ENCODE assay signal across 8 cellular contexts in the genomic region with DNA sequence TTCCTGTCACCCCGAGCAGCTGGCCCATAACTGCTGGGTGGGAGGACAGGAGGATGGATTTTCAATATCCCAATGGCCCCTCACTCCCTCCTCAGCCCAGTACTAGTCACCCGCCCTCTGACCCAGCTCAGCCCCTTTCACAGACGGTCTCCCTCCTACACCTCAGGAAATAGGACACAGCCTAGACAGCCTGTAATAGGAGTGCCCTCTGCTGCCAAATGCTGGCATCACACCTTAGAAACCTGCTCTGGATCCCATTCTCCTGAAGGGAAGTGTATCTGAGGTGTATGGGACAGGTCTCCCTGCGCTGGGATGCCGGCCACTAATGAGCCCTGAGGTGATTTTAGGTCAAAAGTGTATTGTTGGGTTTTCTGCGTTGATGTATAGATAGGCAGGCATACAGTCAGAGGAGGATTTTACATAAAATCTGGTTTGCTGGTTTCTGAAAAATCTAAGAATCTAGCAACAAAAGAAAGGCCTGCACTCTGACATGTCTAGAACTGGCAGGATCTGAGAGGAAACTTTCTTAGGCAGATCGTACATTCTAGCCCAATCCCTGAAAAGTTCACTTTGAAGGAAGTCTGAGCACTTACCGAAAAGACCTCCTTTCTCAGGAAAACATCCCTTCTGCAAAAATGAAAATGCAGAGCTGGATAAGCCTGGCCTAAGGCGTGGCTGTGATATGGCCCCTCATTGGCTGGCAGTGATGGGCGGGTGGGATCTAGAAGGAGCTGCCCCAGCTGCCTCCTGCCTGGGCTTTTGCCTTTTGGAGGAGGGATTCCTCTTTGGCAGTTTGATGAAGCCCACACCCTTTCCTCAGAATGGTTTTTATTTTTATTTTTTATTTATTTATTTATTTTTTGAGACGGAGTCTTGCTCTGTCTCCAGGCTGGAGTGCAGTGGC. TPM values are rescaled to one million over a fixed set of nuclear protein-coding genes. Genes with fewer than 3 reads are reported as not detected.
DNase-seq lines count a peak whose midpoint lies in the region; ATAC-seq and TF ChIP-seq lines count a peak whose summit lies in the region.

No MANE protein-coding gene starts in this region.

- H3K36me3 ChIP-seq in IMR-90 (ENCODE audit: control insufficient read depth, insufficient read depth, low read length) = no peaks in the 10 kb centered on the region
- no peaks in the 10 kb centered on the region for H3K36me3 ChIP-seq in NT2/D1 (ENCODE audit: insufficient read depth, insufficient read length, low read length)
- no peaks in the 10 kb centered on the region for H3K36me3 ChIP-seq in thyroid gland

- H3K27me3 ChIP-seq in IMR-90 (ENCODE audit: control insufficient read depth, insufficient read depth, low read length) (no peaks in the 10 kb centered on the region), NT2/D1 (ENCODE audit: insufficient read depth, insufficient read length) (no peaks in the 10 kb centered on the region), thyroid gland (no peaks in the 10 kb centered on the region)

- in situ Hi-C loops in IMR-90 (cut with MboI; ENCODE audit: low sequenced_read_pairs) = loop anchor here (5.0 kb wide), 1 partner anchor 52 kb away; no protein-coding TSS in a partner anchor

- peaks cover 18% of the 10 kb centered on the region for H3K4me1 Mint-ChIP-seq in nephron progenitor cell

- peaks cover 0 to 8% of the 10 kb centered on the region in 2 experiments; a peak in 3 of 4 replicates for H3K79me1 ChIP-seq in IMR-90 (ENCODE audit: low read depth in 1 of 2, low read length in 2 of 2)

- no peaks in the 10 kb centered on the region for H3K36me3 Mint-ChIP-seq in nephron progenitor cell (ENCODE audit: low read depth)

- H3K27ac Mint-ChIP-seq in nephron progenitor cell = no peak overlapping the region

- no peak overlapping the region for H3K4me3 Mint-ChIP-seq in nephron progenitor cell

- no peak overlapping the region for H3K4ac ChIP-seq in IMR-90 (ENCODE audit: low read depth, low read length)

- TF ChIP-seq CTCF in IMR-90 (conservative IDR thresholded peaks at IDR 0.05; ENCODE audit: low read depth, low read length) (peak; percentile 89), nephron progenitor cell (IDR thresholded peaks at IDR 0.05) (peak; percentile 65), thyroid gland (IDR thresholded peaks at IDR 0.05) (peak in 5 of 6 experiments; percentile 63 to 86 (median 84))

- no peak overlapping the region for H3K9ac ChIP-seq in IMR-90 (ENCODE audit: low read depth, low read length)
- H3K9ac ChIP-seq in NT2/D1 (ENCODE audit: insufficient read length, low read depth) = no peak overlapping the region

- H3K4me3 ChIP-seq in IMR-90 (ENCODE audit: insufficient read depth, low read depth, low read length) (no peak overlapping the region), NT2/D1 (ENCODE audit: insufficient read length, low read depth) (no peak overlapping the region), thyroid gland (replicated peaks in 1 of 3) (no peak overlapping the region)

- H3K9me3 ChIP-seq in IMR-90 (ENCODE audit: control insufficient read depth, insufficient read depth, low read length) = no peaks in the 10 kb centered on the region; the same call in 1 of the 2 replicates
- H3K9me3 ChIP-seq in NT2/D1 (ENCODE audit: insufficient read depth, low read length) = peaks cover 9% of the 10 kb centered on the region; the same call in 1 of the 2 replicates
- H3K9me3 ChIP-seq in thyroid gland = no peaks in the 10 kb centered on the region

- WGBS in IMR-90 (ENCODE audit: extremely low coverage in 2 of 2, insufficient read length in 1 of 2), 2 experiments = 24% methylated on average over 3 of the region's 11 CpGs; no CpG with 5 or more reads in 1 of the 2 experiments
- 40 to 42% methylated on average over 9 to 11 of the region's 11 CpGs for WGBS in thyroid gland, 2 donors

- ATAC-seq in GM21526 (IDR thresholded peaks at IDR 0.05; ENCODE audit: low FRiP score, unreplicated experiment) (peak; percentile 78), IMR-90 (ENCODE audit: low read depth) (peak; percentile 50)

- H4K5ac ChIP-seq in IMR-90 (ENCODE audit: low read depth, low read length) = no peak overlapping the region

- peak overlapping the region; percentile 80 for H2AK9ac ChIP-seq in IMR-90 (replicated peaks; ENCODE audit: low read depth, low read length, poor library complexity)

- peak overlapping the region; percentile 23; the same call in 1 of the 2 replicates for H2BK120ac ChIP-seq in IMR-90 (ENCODE audit: low read depth, low read length)

- no peak overlapping the region for H3K27ac ChIP-seq in IMR-90 (ENCODE audit: insufficient read depth, low read length)
- H3K27ac ChIP-seq in thyroid gland = no peak overlapping the region

- no peaks in the 10 kb centered on the region for H4K20me1 ChIP-seq in IMR-90 (ENCODE audit: insufficient read depth, low read length)

- POLR2A ChIA-PET in IMR-90 (lab: Charles Lee; ENCODE audit: unreplicated experiment) = no interaction called here

- H3K23ac ChIP-seq in IMR-90 (ENCODE audit: low read depth, low read length) = no peak overlapping the region

- no peak overlapping the region for H3K4me2 ChIP-seq in IMR-90 (ENCODE audit: low read depth, low read length)

- H4K91ac ChIP-seq in IMR-90 (ENCODE audit: insufficient read depth, low read depth, low read length) = no peak overlapping the region

- H4K8ac ChIP-seq in IMR-90 (ENCODE audit: low read depth in 2 of 2, low read length in 2 of 2) = no peak overlapping the region

- no peak overlapping the region for H3K14ac ChIP-seq in IMR-90 (replicated peaks; ENCODE audit: low read depth, low read length)

- no peak overlapping the region for H2AK5ac ChIP-seq in IMR-90 (ENCODE audit: low read depth, low read length)

- CTCF ChIA-PET in IMR-90 (lab: Yijun Ruan, JAX) = interaction anchor here (0.6 to 2.5 kb wide), 10 partner anchors 11 to 1163 kb away, joined by 3 to 14 read pairs (median 3); no protein-coding TSS in a partner anchor

- DNase-seq in DMS 273 treated with DMSO at 0.1 percent for 48 hours (lab: John Stamatoyannopoulos, UW) (peak; percentile 34), IMR-90 (peak; percentile 73), NT2/D1 (ENCODE audit: low read depth, low spot score) (peak; percentile 75), activated T-cell treated with anti-CD3 and anti-CD28 coated beads for 4 hours (peak; percentile 43), fibroblast of gingiva (ENCODE audit: low read depth) (peak; percentile 56), nephron progenitor cell (peak; percentile 82), thyroid gland (peak; percentile 77 to 81)

- intact Hi-C loops in IMR-90 (cut with micrococcal nuclease) (loop anchor here (1.0 to 5.0 kb wide), 2 partner anchors 37 to 51 kb away; no protein-coding TSS in a partner anchor), thyroid gland (cut with DNase I) (loop anchor here (2.0 kb wide), 1 partner anchor 50 kb away; no protein-coding TSS in a partner anchor)

- H3K56ac ChIP-seq in IMR-90 (ENCODE audit: extremely low read depth, insufficient read depth, low read length) = no peak overlapping the region

- peak; percentile 94 for TF ChIP-seq RAD21 in IMR-90 (IDR thresholded peaks at IDR 0.05; ENCODE audit: low read length)

- H3K4me1 ChIP-seq in IMR-90 (ENCODE audit: control insufficient read depth, insufficient read depth, low read length) (no peaks in the 10 kb centered on the region; the same call in 1 of the 2 replicates), NT2/D1 (ENCODE audit: insufficient read depth, insufficient read length) (peaks cover 5% of the 10 kb centered on the region), thyroid gland (peaks cover 13 to 16% of the 10 kb centered on the region in 2 donors)

- dilution Hi-C loops in IMR-90 (cut with HindIII; ENCODE audit: low sequenced_read_pairs, unreplicated experiment) = no loop called here

- H3K27me3 Mint-ChIP-seq in nephron progenitor cell (ENCODE audit: low read depth, poor library complexity) = peaks cover 3% of the 10 kb centered on the region

- no peak overlapping the region for H2BK5ac ChIP-seq in IMR-90 (ENCODE audit: low read depth, low read length, poor library complexity, severe bottlenecking)

- peak overlapping the region; percentile 72 for H2AFZ ChIP-seq in IMR-90 (replicated peaks; ENCODE audit: low read length, poor library complexity)

- no peak overlapping the region for H3K18ac ChIP-seq in IMR-90 (ENCODE audit: low read depth, low read length)

- TF ChIP-seq POLR2A in IMR-90 (IDR thresholded peaks at IDR 0.05; ENCODE audit: low read depth, low read length) (no peak), thyroid gland (IDR thresholded peaks at IDR 0.05) (no peak)

- peaks cover 13% of the 10 kb centered on the region for H3K9me3 Mint-ChIP-seq in nephron progenitor cell

- no peaks in the 10 kb centered on the region for H3K9me1 ChIP-seq in IMR-90 (ENCODE audit: insufficient read depth, low read length)

- no peak overlapping the region for H2BK15ac ChIP-seq in IMR-90 (ENCODE audit: low read depth, low read length)

- H2BK20ac ChIP-seq in IMR-90 (ENCODE audit: low read depth, low read length) = no peak overlapping the region

- no TSS peak for BruUV-seq in IMR-90 (replicated peaks; lab: Mats Ljungman, UMichigan)

TF ChIP-seq in IMR-90, 13 proteins besides CTCF, POLR2A, EP300 and RAD21:
- TF ChIP-seq MXI1 (IDR thresholded peaks at IDR 0.05; ENCODE audit: borderline replicate concordance, low read depth, low read length) = no peak
- no peak for TF ChIP-seq FOS (IDR thresholded peaks at IDR 0.05; ENCODE audit: low read depth, low read length)
- no peak for TF ChIP-seq CHD1 (IDR thresholded peaks at IDR 0.05; ENCODE audit: low read depth, low read length)
- TF ChIP-seq CEBPB (IDR thresholded peaks at IDR 0.05; ENCODE audit: low read depth, low read length) = no peak
- no peak for TF ChIP-seq MAFK (IDR thresholded peaks at IDR 0.05; ENCODE audit: low read depth, low read length)
- TF ChIP-seq RCOR1 (IDR thresholded peaks at IDR 0.05; ENCODE audit: insufficient replicate concordance, low read length) = no peak
- TF ChIP-seq SMC3 (IDR thresholded peaks at IDR 0.05; ENCODE audit: low read depth, low read length) = peak; percentile 92

RNA-seq across cellular contexts. Expression of a gene that starts 3.7 kb away (rescaled TPM):
- total RNA-seq in IMR-90 (2012; rRNA removed) (14.7 and 21.4 TPM in 2 replicates), thyroid gland (10 to 100 TPM; 12.7 to 23.0 (median 17.2) TPM)
- polyA plus RNA-seq in IMR-90 (2012; rRNA removed) = 10.8 and 12.9 TPM in 2 replicates
- 3.4 and 4.8 TPM in 2 replicates for polyA plus RNA-seq in IMR-90 (2012; cell fraction: cytosol; rRNA removed)
- 39.7 and 52.2 TPM in 2 replicates for polyA plus RNA-seq in IMR-90 (2012; cell fraction: nucleus; rRNA removed; ENCODE audit: low replicate concordance)

RNA-seq across cellular contexts. Expression of a gene that starts 13.1 kb away (rescaled TPM):
- total RNA-seq in IMR-90 (2012; rRNA removed) (not detected in 2 replicates), thyroid gland (not detected)
- not detected in 2 replicates for polyA plus RNA-seq in IMR-90 (2012; rRNA removed)
- not detected in 2 replicates for polyA plus RNA-seq in IMR-90 (2012; cell fraction: cytosol; rRNA removed)
- not detected in 2 replicates for polyA plus RNA-seq in IMR-90 (2012; cell fraction: nucleus; rRNA removed; ENCODE audit: low replicate concordance)

RNA-seq across cellular contexts. Expression of a gene that starts 55.6 kb away (rescaled TPM):
- 12.5 and 17.5 TPM in 2 replicates for total RNA-seq in IMR-90 (2012; rRNA removed)
- 6.9 and 7.6 TPM in 2 replicates for polyA plus RNA-seq in IMR-90 (2012; rRNA removed)
- polyA plus RNA-seq in IMR-90 (2012; cell fraction: cytosol; rRNA removed) = 2.6 and 3.5 TPM in 2 replicates
- polyA plus RNA-seq in IMR-90 (2012; cell fraction: nucleus; rRNA removed; ENCODE audit: low replicate concordance) = 2.4 and 5.6 TPM in 2 replicates
- total RNA-seq in thyroid gland = 10 to 100 TPM; 16.8 to 25.4 (median 18.3) TPM
